1 cellular context compared by ENCODE assay signal in the genomic region with DNA sequence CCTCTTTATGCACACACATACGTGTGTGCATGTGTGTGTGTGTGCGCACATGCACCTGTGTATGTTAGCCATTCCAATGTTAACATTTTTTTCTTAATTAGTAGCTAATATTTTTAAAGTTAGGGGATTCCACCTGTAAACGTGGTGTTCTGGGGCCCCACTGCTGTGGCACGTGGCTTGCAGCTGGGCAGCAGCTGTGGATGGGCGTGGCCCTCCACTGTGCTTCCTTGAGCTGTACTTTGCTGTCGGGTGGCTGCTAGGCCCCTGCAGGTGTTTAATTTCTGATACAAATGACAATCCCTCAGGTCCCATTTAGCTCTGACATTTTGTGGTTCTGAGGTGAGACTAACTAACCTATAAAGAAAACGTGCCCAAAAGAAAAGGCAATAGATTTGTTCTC.
TF ChIP-seq lines count a peak whose summit lies in the region.

No MANE protein-coding gene starts in this region.

TF ChIP-seq in GM12878, 131 proteins besides CTCF, POLR2A, EP300 and RAD21:
- TF ChIP-seq, protein P1, sequence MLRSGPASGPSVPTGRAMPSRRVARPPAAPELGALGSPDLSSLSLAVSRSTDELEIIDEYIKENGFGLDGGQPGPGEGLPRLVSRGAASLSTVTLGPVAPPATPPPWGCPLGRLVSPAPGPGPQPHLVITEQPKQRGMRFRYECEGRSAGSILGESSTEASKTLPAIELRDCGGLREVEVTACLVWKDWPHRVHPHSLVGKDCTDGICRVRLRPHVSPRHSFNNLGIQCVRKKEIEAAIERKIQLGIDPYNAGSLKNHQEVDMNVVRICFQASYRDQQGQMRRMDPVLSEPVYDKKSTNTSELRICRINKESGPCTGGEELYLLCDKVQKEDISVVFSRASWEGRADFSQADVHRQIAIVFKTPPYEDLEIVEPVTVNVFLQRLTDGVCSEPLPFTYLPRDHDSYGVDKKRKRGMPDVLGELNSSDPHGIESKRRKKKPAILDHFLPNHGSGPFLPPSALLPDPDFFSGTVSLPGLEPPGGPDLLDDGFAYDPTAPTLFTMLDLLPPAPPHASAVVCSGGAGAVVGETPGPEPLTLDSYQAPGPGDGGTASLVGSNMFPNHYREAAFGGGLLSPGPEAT (IDR thresholded peaks at IDR 0.05; ENCODE audit: low read depth), result no peak
- TF ChIP-seq TCF3 (IDR thresholded peaks at IDR 0.05; ENCODE audit: borderline replicate concordance, insufficient read depth, low read depth, low read length) (no peak), ZZZ3 (IDR thresholded peaks at IDR 0.05; ENCODE audit: control insufficient read depth, insufficient read length, low read depth) (no peak), BACH1 (IDR thresholded peaks at IDR 0.05; ENCODE audit: borderline replicate concordance) (no peak), TCF12 (IDR thresholded peaks at IDR 0.05; ENCODE audit: low read depth, low read length) (0 out of 2 replicates have a peak, but pooled peaks have one; percentile 32)
TF ChIP-seq in GM12878: peak in this region for 1.
